ENCODE assay signal across 24 cellular contexts in genomic region chr12:126114420-126114819, GRCh38.
"Had no signal": no experiment of that assay in that cellular context is flagged by ENCODE, and none has a peak within 500 bp of the region (broad histone marks: within the 10 kb centered on the region; RNA-seq: fewer than 3 reads in every experiment).

No MANE protein-coding gene starts in this region.

- H3K4me3 ChIP-seq: MG63 had no signal

- H3K36me3 ChIP-seq: MG63 had no signal

- ATAC-seq: HepG2, Panc1, PC-3, SK-N-SH treated with all-trans-retinoic acid at 6 μM for 48 hours had no signal

- DNase-seq: IMR-90, Karpas-422, KG1, MG63, NCI-H1092, NCI-H1105 treated with DMSO at 0.1 percent for 48 hours, NCI-H1417 treated with DMSO at 0.1 percent for 48 hours, NCI-H146, NCI-H1694 treated with DMSO at 0.1 percent for 48 hours, NCI-H2029, NCI-H2081 treated with DMSO at 0.1 percent for 48 hours, NCI-H2171, NCI-H226, NCI-H446, NCI-H510A, NCI-H524 treated with DMSO at 0.1 percent for 48 hours, NCI-H69, NCI-H774, PC-3, SHP77 had no signal

- H3K27me3 ChIP-seq: MG63 had no signal

- H3K27ac ChIP-seq: RWPE1 had no signal

- H3K9me3 ChIP-seq: MG63 had no signal
